13 cellular contexts compared by ENCODE assay signal in the genomic region with DNA sequence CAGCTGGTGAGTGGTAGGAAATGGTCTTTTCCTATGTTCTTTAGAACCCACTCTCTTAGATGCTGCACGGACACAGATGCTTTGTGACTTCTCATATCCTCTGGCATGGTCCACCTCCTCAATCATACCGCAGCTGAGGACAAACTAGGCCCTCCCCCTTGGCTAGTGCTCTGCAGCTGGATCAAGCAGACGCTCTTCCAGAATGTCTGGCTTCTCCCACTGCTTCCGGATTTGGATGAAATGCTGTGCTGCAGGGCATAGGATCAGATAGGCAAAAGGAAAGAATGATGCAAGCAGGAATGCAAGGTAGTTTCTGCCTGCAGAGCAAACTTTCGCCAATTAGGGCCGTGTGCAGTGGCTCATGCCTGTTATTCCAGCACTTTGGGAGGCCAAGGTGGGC.
A peak's percentile ranks its signal among the peaks of the same experiment; 100 is the strongest.
DNase-seq lines count a peak whose midpoint lies in the region; ATAC-seq and TF ChIP-seq lines count a peak whose summit lies in the region.
"Had no signal": no experiment of that assay in that cellular context is flagged by ENCODE, and none has a peak within 500 bp of the region (broad histone marks: within the 10 kb centered on the region; RNA-seq: fewer than 3 reads in every experiment).

No MANE protein-coding gene starts in this region.

- peak; percentile 68 for ATAC-seq in Right ventricle myocardium superior (ENCODE audit: poor library complexity)
- ATAC-seq in psoas muscle = peak in 3 of 4 donors; percentile 47 to 69 (median 52)
- no peak for ATAC-seq in GM18907 (IDR thresholded peaks at IDR 0.05; ENCODE audit: unreplicated experiment)
- ATAC-seq in GM18909 (IDR thresholded peaks at IDR 0.05; ENCODE audit: poor library complexity, unreplicated experiment) = no peak

- TF ChIP-seq CTCF in psoas muscle (IDR thresholded peaks at IDR 0.05) = no peak

- no peak overlapping the region for H3K4me3 ChIP-seq in psoas muscle
- H3K4me3 ChIP-seq: HAP-1 had no signal

- peaks cover 0 to 2% (median 0%) of the 10 kb centered on the region in 3 donors for H3K27me3 ChIP-seq in psoas muscle (ENCODE audit: insufficient read depth in 3 of 3, low read length in 2 of 3)

- intact Hi-C loops in Right ventricle myocardium superior (cut with DNase I) (no loop called here), psoas muscle (cut with DNase I) (no loop called here)

- WGBS in psoas muscle, 3 donors = 10 to 18% (median 13%) methylated on average over 6 of the region's 6 CpGs

- no peaks in the 10 kb centered on the region for H3K36me3 ChIP-seq in psoas muscle (ENCODE audit: insufficient read depth in 1 of 2, low read depth in 1 of 2)
- H3K36me3 ChIP-seq: HAP-1 had no signal

- no peaks in the 10 kb centered on the region for H3K9me3 ChIP-seq in psoas muscle
- H3K9me3 ChIP-seq: HAP-1 had no signal

- no peaks in the 10 kb centered on the region for H3K4me1 ChIP-seq in psoas muscle
- H3K4me1 ChIP-seq: HAP-1 had no signal

- DNase-seq in EH (ENCODE audit: low read depth) = peak; percentile 93
- peak; percentile 84 for DNase-seq in amniotic stem cell (lab: John Stamatoyannopoulos, UW)
- DNase-seq in Right ventricle myocardium superior = peak; percentile 60
- DNase-seq in psoas muscle = peak; percentile 49 to 72
- DNase-seq in HCEC 1CT = no peak
- DNase-seq in stimulated activated naive CD4-positive, alpha-beta T cell (lab: John Stamatoyannopoulos, UW) = no peak
- DNase-seq: activated B cell treated with CpG ODN at 0.5 μM for 24 hours; activated naive CD4-positive, alpha-beta T cell treated with anti-CD3 and anti-CD28 coated beads, Interleukin-2, amount 50 U/mL, for 16 hours; Calu3; MV-4-11 had no signal

- no peak overlapping the region for H3K27ac ChIP-seq in psoas muscle

Comparison
In these comparisons a context has a peak if more than half of its experiments do, and no peak if none do; other contexts are left out.
1. DNase-seq: peak in EH (single experiment), amniotic stem cell (single experiment), Right ventricle myocardium superior (single experiment) and psoas muscle (2 of 2); none in HCEC 1CT (single experiment) and stimulated activated naive CD4-positive, alpha-beta T cell (0 of 6).
2. ATAC-seq: peak in Right ventricle myocardium superior (single experiment) and psoas muscle (3 of 4); none in GM18907 (single experiment) and GM18909 (single experiment).